22 cellular contexts compared by ENCODE assay signal in the genomic region with DNA sequence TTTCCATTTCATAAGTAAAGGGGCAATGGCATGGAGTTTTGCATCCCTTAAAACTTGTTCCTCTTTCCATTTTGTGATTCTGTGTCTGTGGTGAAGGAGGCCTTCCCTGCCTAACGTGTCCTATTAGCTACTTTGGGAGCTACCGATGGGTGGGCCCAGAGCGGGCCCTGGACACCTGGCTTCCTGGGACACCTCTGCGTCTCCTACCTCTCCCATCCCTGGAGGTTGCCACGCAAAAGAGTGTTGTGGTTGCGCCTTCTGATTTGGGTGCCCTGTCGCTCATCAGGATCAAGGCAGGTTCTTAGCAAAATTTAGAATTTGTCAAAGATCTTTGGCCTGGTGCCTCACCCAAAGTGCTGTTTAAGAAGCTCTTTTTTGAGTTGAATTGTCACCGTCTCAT.
A peak's percentile ranks its signal among the peaks of the same experiment; 100 is the strongest.
DNase-seq lines count a peak whose midpoint lies in the region; ATAC-seq lines count a peak whose summit lies in the region.
"Had no signal": no experiment of that assay in that cellular context is flagged by ENCODE, and none has a peak within 500 bp of the region (broad histone marks: within the 10 kb centered on the region; RNA-seq: fewer than 3 reads in every experiment).

No MANE protein-coding gene starts in this region.

- H3K36me3 Mint-ChIP-seq in activated CD8-positive, alpha-beta memory T cell treated with anti-CD3 and anti-CD28 coated beads, Interleukin-2, amount 10 ng/mL, durations not matched to agents 7 days and 5 days: no peaks in the 10 kb centered on the region
- H3K36me3 Mint-ChIP-seq: CD14-positive monocyte; CD4-positive, alpha-beta memory T cell; CD4-positive, CD25-positive, alpha-beta regulatory T cell; CD8-positive, alpha-beta memory T cell had no signal

- H3K4me1 Mint-ChIP-seq in activated CD8-positive, alpha-beta memory T cell treated with anti-CD3 and anti-CD28 coated beads, Interleukin-2, amount 10 ng/mL, durations not matched to agents 7 days and 5 days: no peaks in the 10 kb centered on the region
- H3K4me1 Mint-ChIP-seq: CD14-positive monocyte; CD8-positive, alpha-beta memory T cell had no signal

- no peaks in the 10 kb centered on the region for H3K27me3 Mint-ChIP-seq in activated CD8-positive, alpha-beta memory T cell treated with anti-CD3 and anti-CD28 coated beads, Interleukin-2, amount 10 ng/mL, durations not matched to agents 7 days and 5 days
- H3K27me3 Mint-ChIP-seq: CD4-positive, alpha-beta memory T cell had no signal

- peak; percentile 16 for DNase-seq in activated CD8-positive, alpha-beta memory T cell treated with anti-CD3 and anti-CD28 coated beads, Interleukin-2, amount 10 ng/mL, durations not matched to agents 7 days and 5 days
- no peak for DNase-seq in activated CD8-positive, alpha-beta memory T cell treated with anti-CD3 and anti-CD28 coated beads for 24 hours
- DNase-seq in islet precursor cell (peak; percentile 30), foreskin melanocyte (no peak)
- DNase-seq: 8988T; ACHN; BE2C; C1 segment of cervical spinal cord; CD4-positive, alpha-beta memory T cell; CD4-positive, CD25-positive, alpha-beta regulatory T cell; CD8-positive, alpha-beta memory T cell; COR-L47; DMS 273 treated with DMSO at 0.1 percent for 48 hours; DMS153; DMS53; DMS79; DND-41; EL; GDM1 had no signal

- no peaks in the 10 kb centered on the region for H3K9me3 Mint-ChIP-seq in activated CD8-positive, alpha-beta memory T cell treated with anti-CD3 and anti-CD28 coated beads, Interleukin-2, amount 10 ng/mL, durations not matched to agents 7 days and 5 days (ENCODE audit: low read depth)

- CTCF ChIA-PET in activated CD8-positive, alpha-beta memory T cell treated with anti-CD3 and anti-CD28 coated beads, Interleukin-2, amount 10 ng/mL, durations not matched to agents 7 days and 5 days (lab: Charles Lee): no interaction called here

- no peak overlapping the region for H3K27ac Mint-ChIP-seq in activated CD8-positive, alpha-beta memory T cell treated with anti-CD3 and anti-CD28 coated beads, Interleukin-2, amount 10 ng/mL, durations not matched to agents 7 days and 5 days
- H3K27ac Mint-ChIP-seq: CD14-positive monocyte; CD4-positive, alpha-beta memory T cell; CD8-positive, alpha-beta memory T cell had no signal

- no peak for ATAC-seq in activated CD8-positive, alpha-beta memory T cell treated with anti-CD3 and anti-CD28 coated beads, Interleukin-2, amount 10 ng/mL, durations not matched to agents 7 days and 5 days
- no peak for ATAC-seq in HG03460 (IDR thresholded peaks at IDR 0.05; ENCODE audit: unreplicated experiment)
- ATAC-seq: GM12878 had no signal

- H3K4me3 Mint-ChIP-seq in activated CD8-positive, alpha-beta memory T cell treated with anti-CD3 and anti-CD28 coated beads, Interleukin-2, amount 10 ng/mL, durations not matched to agents 7 days and 5 days: no peak overlapping the region
- H3K4me3 Mint-ChIP-seq: CD14-positive monocyte; CD4-positive, alpha-beta memory T cell; CD4-positive, CD25-positive, alpha-beta regulatory T cell; CD8-positive, alpha-beta memory T cell had no signal

Comparison
In these comparisons a context has a peak if more than half of its experiments do, and no peak if none do; other contexts are left out.
1. DNase-seq: peak in activated CD8-positive, alpha-beta memory T cell treated with anti-CD3 and anti-CD28 coated beads, Interleukin-2, amount 10 ng/mL, durations not matched to agents 7 days and 5 days (single experiment) and islet precursor cell (single experiment); none in activated CD8-positive, alpha-beta memory T cell treated with anti-CD3 and anti-CD28 coated beads for 24 hours (single experiment) and foreskin melanocyte (single experiment).